10 cellular contexts compared by ENCODE assay signal in the genomic region with DNA sequence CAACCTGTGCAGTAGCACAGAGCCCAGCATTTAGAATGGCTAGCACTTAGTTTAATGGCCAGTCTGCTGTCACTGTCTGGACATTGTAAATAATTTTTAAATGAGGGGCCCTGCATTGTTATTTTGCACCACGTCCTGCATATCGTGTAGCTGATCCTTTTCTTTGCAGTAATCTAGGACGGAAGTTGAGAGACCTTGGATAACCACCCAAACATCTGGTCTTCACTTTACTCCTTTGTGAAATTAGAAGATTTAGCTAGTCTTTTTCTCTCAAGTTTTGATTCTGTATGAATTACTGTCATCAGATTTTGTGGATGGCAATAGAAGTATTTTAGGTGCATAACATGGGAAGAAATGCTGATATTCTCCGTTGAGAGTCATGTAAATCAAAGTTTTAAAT. TPM values are rescaled to one million over a fixed set of nuclear protein-coding genes. Genes with fewer than 3 reads are reported as not detected.
DNase-seq lines count a peak whose midpoint lies in the region; ATAC-seq, FAIRE-seq and TF ChIP-seq lines count a peak whose summit lies in the region.
"Had no signal": no experiment of that assay in that cellular context is flagged by ENCODE, and none has a peak within 500 bp of the region (broad histone marks: within the 10 kb centered on the region; RNA-seq: fewer than 3 reads in every experiment).

No MANE protein-coding gene starts in this region.

- no peaks in the 10 kb centered on the region for H3K27me3 Mint-ChIP-seq in activated T-cell treated with anti-CD3 and anti-CD28 coated beads, Interleukin-2, amount 50 U/mL, for 4 hours (ENCODE audit: low read depth)

- H3K9me3 ChIP-seq in hepatocyte (ENCODE audit: low read depth) (no peaks in the 10 kb centered on the region), stomach (no peaks in the 10 kb centered on the region)

- peaks cover 18% of the 10 kb centered on the region for H3K36me3 Mint-ChIP-seq in activated T-cell treated with anti-CD3 and anti-CD28 coated beads, Interleukin-2, amount 50 U/mL, for 4 hours (ENCODE audit: insufficient read depth)

- peak overlapping the region; percentile 84 for H3K4me3 Mint-ChIP-seq in activated T-cell treated with anti-CD3 and anti-CD28 coated beads, Interleukin-2, amount 50 U/mL, for 4 hours

- ATAC-seq in activated T-cell treated with anti-CD3 and anti-CD28 coated beads, Interleukin-2, amount 50 U/mL, for 4 hours: no peak
- no peak for ATAC-seq in GM19035 (IDR thresholded peaks at IDR 0.05; ENCODE audit: unreplicated experiment)

- 82% methylated on average over 4 of the region's 4 CpGs for WGBS in hepatocyte (ENCODE audit: low lambda C conversion rate, missing lambda C conversion rate)
- WGBS in stomach, 5 donors: 47 to 75% (median 67%) methylated on average over 4 of the region's 4 CpGs

- H3K9me2 ChIP-seq in hepatocyte (replicated peaks; ENCODE audit: insufficient read depth): no peaks in the 10 kb centered on the region

- no peak for TF ChIP-seq EP300 in stomach (IDR thresholded peaks at IDR 0.05)

- H3K27ac ChIP-seq in VCaP (peak overlapping the region; percentile 99), hepatocyte (no peak overlapping the region), stomach (peak overlapping the region in 3 of 5 donors; percentile 27 to 98 (median 32))
- H3K27ac ChIP-seq: C4-2B, SK-N-MC had no signal

- H3K9me3 Mint-ChIP-seq in activated T-cell treated with anti-CD3 and anti-CD28 coated beads, Interleukin-2, amount 50 U/mL, for 4 hours: no peaks in the 10 kb centered on the region

- DNase-seq in activated T-cell treated with anti-CD3 and anti-CD28 coated beads, Interleukin-2, amount 50 U/mL, for 4 hours: no peak
- DNase-seq in activated T-cell treated with anti-CD3 and anti-CD28 coated beads for 4 hours (no peak), hepatocyte (ENCODE audit: low spot score) (no peak), stomach (no peak), foreskin melanocyte (no peak), RCC 7860 (ENCODE audit: low spot score) (no peak)

- no peaks in the 10 kb centered on the region for H3K36me3 ChIP-seq in hepatocyte (replicated peaks; ENCODE audit: insufficient read depth, low read depth)
- H3K36me3 ChIP-seq in stomach: peaks cover 0 to 11% (median 5%) of the 10 kb centered on the region in 4 donors

- H3K4me1 Mint-ChIP-seq in activated T-cell treated with anti-CD3 and anti-CD28 coated beads, Interleukin-2, amount 50 U/mL, for 4 hours (ENCODE audit: low read depth): peaks cover 44% of the 10 kb centered on the region

- no peak overlapping the region for H2AFZ ChIP-seq in hepatocyte

- FAIRE-seq in RCC 7860 (lab: Jason Lieb, UNC): no peak

- no peak for TF ChIP-seq POLR2A in stomach (IDR thresholded peaks at IDR 0.05)

- H3K4me2 ChIP-seq in hepatocyte: peak overlapping the region; percentile 90

- H3K4me3 ChIP-seq in hepatocyte: no peak overlapping the region
- H3K4me3 ChIP-seq in stomach: peak overlapping the region in 3 of 4 donors; percentile 76 to 93 (median 80)

- intact Hi-C loops in stomach (cut with DNase I; ENCODE audit: low total_unique reads): no loop called here

- TF ChIP-seq CTCF in VCaP (conservative IDR thresholded peaks at IDR 0.05) (no peak), hepatocyte (IDR thresholded peaks at IDR 0.05; ENCODE audit: poor library complexity) (no peak), stomach (IDR thresholded peaks at IDR 0.05) (no peak)

- no peaks in the 10 kb centered on the region for H3K27me3 ChIP-seq in hepatocyte
- no peaks in the 10 kb centered on the region for H3K27me3 ChIP-seq in stomach

- H4K20me1 ChIP-seq in hepatocyte (ENCODE audit: insufficient read depth, poor library complexity, severe bottlenecking): no peaks in the 10 kb centered on the region

- H3K4me1 ChIP-seq in hepatocyte (ENCODE audit: insufficient read depth) (peaks cover 31% of the 10 kb centered on the region), stomach (peaks cover 13 to 66% (median 47%) of the 10 kb centered on the region in 4 donors)

- H3K79me2 ChIP-seq in hepatocyte: peaks cover 62% of the 10 kb centered on the region

RNA-seq across cellular contexts. Expression of a gene that starts 1.9 kb away (rescaled TPM):
- 10 to 100 TPM; 33.9 to 41.5 (median 37.5) TPM for total RNA-seq in activated T-cell treated with anti-CD3 and anti-CD28 coated beads, Interleukin-2, amount 50 U/mL, for 4 hours
- 48.0 and 50.8 TPM in 2 replicates for total RNA-seq in hepatocyte
- 22.9 and 24.0 TPM in 2 replicates for polyA plus RNA-seq in hepatocyte
- total RNA-seq in stomach: 10 to 100 TPM; 10.7 to 82.9 (median 62.4) TPM
- 10 to 100 TPM; 16.3 to 21.8 (median 17.0) TPM for polyA plus RNA-seq in stomach

RNA-seq across cellular contexts. Expression of a gene that starts 32.9 kb away (rescaled TPM):
- under 1 TPM in 2 of 3 donors, not detected in 1; 0.08 to 0.10 TPM for total RNA-seq in activated T-cell treated with anti-CD3 and anti-CD28 coated beads, Interleukin-2, amount 50 U/mL, for 4 hours
- total RNA-seq in hepatocyte (0.47 and 1.1 TPM in 2 replicates), stomach (10 to 100 TPM in 2 of 5 donors, 1 to 10 TPM in 2, under 1 TPM in 1; 0.58 to 39.7 (median 5.7) TPM)
- polyA plus RNA-seq in hepatocyte (0.28 and 0.32 TPM in 2 replicates), stomach (1 to 10 TPM; 1.7 to 4.0 (median 2.5) TPM)
